Comparison of ENCODE assay signal across 1 cellular context in the genomic region with DNA sequence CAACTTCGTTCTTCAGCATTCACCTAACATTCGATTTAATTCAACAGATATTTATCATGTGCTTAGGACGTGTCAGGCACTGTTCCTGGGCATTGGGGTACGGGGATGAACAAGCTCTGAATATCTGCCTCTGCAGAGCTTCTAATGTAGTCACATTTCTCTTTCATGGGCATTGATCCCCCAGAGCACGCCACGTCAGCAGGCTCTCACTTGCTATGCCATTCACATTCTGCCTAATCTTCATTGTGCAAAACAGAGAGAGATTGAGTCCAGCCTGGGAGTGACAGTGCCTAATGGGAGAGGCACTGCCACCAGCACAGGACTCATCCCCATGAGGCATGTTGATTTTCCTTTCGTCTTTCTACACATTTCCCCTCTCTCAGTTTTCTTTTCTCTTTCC.
TF ChIP-seq lines count a peak whose summit lies in the region.

No MANE protein-coding gene starts in this region.

TF ChIP-seq in GM12878, 131 proteins besides CTCF, POLR2A, EP300 and RAD21:
- TF ChIP-seq JUNB (IDR thresholded peaks at IDR 0.05), result no peak
- no peak for TF ChIP-seq IKZF1 (conservative IDR thresholded peaks at IDR 0.05)
- TF ChIP-seq, protein P1, sequence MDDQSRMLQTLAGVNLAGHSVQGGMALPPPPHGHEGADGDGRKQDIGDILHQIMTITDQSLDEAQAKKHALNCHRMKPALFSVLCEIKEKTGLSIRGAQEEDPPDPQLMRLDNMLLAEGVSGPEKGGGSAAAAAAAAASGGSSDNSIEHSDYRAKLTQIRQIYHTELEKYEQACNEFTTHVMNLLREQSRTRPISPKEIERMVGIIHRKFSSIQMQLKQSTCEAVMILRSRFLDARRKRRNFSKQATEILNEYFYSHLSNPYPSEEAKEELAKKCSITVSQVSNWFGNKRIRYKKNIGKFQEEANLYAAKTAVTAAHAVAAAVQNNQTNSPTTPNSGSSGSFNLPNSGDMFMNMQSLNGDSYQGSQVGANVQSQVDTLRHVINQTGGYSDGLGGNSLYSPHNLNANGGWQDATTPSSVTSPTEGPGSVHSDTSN (IDR thresholded peaks at IDR 0.05; ENCODE audit: insufficient replicate concordance, low read depth, low read length), result no peak
- TF ChIP-seq WRNIP1 (IDR thresholded peaks at IDR 0.05; ENCODE audit: borderline replicate concordance, low read depth, low read length), result no peak
- TF ChIP-seq, protein P2, sequence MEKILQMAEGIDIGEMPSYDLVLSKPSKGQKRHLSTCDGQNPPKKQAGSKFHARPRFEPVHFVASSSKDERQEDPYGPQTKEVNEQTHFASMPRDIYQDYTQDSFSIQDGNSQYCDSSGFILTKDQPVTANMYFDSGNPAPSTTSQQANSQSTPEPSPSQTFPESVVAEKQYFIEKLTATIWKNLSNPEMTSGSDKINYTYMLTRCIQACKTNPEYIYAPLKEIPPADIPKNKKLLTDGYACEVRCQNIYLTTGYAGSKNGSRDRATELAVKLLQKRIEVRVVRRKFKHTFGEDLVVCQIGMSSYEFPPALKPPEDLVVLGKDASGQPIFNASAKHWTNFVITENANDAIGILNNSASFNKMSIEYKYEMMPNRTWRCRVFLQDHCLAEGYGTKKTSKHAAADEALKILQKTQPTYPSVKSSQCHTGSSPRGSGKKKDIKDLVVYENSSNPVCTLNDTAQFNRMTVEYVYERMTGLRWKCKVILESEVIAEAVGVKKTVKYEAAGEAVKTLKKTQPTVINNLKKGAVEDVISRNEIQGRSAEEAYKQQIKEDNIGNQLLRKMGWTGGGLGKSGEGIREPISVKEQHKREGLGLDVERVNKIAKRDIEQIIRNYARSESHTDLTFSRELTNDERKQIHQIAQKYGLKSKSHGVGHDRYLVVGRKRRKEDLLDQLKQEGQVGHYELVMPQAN (conservative IDR thresholded peaks at IDR 0.05), result no peak
- TF ChIP-seq MEF2B (IDR thresholded peaks at IDR 0.05; ENCODE audit: partially characterized antibody, poor library complexity, severe bottlenecking), result no peak
- no peak for TF ChIP-seq KAT2A (conservative IDR thresholded peaks at IDR 0.05; ENCODE audit: control insufficient read depth, low read depth, low read length)
- TF ChIP-seq, protein P3, sequence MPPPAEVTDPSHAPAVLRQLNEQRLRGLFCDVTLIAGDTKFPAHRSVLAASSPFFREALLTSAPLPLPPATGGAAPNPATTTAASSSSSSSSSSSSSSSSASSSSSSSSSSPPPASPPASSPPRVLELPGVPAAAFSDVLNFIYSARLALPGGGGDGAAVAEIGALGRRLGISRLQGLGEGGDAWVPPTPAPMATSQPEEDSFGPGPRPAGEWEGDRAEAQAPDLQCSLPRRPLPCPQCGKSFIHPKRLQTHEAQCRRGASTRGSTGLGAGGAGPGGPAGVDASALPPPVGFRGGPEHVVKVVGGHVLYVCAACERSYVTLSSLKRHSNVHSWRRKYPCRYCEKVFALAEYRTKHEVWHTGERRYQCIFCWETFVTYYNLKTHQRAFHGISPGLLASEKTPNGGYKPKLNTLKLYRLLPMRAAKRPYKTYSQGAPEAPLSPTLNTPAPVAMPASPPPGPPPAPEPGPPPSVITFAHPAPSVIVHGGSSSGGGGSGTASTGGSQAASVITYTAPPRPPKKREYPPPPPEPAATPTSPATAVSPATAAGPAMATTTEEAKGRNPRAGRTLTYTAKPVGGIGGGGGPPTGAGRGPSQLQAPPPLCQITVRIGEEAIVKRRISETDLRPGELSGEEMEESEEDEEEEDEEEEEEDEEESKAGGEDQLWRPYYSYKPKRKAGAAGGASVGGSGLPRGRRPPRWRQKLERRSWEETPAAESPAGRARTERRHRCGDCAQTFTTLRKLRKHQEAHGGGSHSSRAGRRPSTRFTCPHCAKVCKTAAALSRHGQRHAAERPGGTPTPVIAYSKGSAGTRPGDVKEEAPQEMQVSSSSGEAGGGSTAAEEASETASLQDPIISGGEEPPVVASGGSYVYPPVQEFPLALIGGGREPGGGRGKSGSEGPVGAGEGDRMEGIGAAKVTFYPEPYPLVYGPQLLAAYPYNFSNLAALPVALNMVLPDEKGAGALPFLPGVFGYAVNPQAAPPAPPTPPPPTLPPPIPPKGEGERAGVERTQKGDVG (CRISPR knock-in tag; IDR thresholded peaks at IDR 0.05), result no peak
- TF ChIP-seq IKZF2 (IDR thresholded peaks at IDR 0.05), result no peak
- TF ChIP-seq, protein P4, sequence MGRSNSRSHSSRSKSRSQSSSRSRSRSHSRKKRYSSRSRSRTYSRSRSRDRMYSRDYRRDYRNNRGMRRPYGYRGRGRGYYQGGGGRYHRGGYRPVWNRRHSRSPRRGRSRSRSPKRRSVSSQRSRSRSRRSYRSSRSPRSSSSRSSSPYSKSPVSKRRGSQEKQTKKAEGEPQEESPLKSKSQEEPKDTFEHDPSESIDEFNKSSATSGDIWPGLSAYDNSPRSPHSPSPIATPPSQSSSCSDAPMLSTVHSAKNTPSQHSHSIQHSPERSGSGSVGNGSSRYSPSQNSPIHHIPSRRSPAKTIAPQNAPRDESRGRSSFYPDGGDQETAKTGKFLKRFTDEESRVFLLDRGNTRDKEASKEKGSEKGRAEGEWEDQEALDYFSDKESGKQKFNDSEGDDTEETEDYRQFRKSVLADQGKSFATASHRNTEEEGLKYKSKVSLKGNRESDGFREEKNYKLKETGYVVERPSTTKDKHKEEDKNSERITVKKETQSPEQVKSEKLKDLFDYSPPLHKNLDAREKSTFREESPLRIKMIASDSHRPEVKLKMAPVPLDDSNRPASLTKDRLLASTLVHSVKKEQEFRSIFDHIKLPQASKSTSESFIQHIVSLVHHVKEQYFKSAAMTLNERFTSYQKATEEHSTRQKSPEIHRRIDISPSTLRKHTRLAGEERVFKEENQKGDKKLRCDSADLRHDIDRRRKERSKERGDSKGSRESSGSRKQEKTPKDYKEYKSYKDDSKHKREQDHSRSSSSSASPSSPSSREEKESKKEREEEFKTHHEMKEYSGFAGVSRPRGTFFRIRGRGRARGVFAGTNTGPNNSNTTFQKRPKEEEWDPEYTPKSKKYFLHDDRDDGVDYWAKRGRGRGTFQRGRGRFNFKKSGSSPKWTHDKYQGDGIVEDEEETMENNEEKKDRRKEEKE (IDR thresholded peaks at IDR 0.05), result no peak
- TF ChIP-seq RELA (IDR thresholded peaks at IDR 0.05; ENCODE audit: borderline replicate concordance, partially characterized antibody), result no peak
- no peak for TF ChIP-seq CBX5 (IDR thresholded peaks at IDR 0.05; ENCODE audit: low read depth)
- no peak for TF ChIP-seq KDM1A (IDR thresholded peaks at IDR 0.05; ENCODE audit: borderline replicate concordance)
- no peak for TF ChIP-seq SP1 (IDR thresholded peaks at IDR 0.05; ENCODE audit: low read depth, low read length)
- TF ChIP-seq, protein P5, sequence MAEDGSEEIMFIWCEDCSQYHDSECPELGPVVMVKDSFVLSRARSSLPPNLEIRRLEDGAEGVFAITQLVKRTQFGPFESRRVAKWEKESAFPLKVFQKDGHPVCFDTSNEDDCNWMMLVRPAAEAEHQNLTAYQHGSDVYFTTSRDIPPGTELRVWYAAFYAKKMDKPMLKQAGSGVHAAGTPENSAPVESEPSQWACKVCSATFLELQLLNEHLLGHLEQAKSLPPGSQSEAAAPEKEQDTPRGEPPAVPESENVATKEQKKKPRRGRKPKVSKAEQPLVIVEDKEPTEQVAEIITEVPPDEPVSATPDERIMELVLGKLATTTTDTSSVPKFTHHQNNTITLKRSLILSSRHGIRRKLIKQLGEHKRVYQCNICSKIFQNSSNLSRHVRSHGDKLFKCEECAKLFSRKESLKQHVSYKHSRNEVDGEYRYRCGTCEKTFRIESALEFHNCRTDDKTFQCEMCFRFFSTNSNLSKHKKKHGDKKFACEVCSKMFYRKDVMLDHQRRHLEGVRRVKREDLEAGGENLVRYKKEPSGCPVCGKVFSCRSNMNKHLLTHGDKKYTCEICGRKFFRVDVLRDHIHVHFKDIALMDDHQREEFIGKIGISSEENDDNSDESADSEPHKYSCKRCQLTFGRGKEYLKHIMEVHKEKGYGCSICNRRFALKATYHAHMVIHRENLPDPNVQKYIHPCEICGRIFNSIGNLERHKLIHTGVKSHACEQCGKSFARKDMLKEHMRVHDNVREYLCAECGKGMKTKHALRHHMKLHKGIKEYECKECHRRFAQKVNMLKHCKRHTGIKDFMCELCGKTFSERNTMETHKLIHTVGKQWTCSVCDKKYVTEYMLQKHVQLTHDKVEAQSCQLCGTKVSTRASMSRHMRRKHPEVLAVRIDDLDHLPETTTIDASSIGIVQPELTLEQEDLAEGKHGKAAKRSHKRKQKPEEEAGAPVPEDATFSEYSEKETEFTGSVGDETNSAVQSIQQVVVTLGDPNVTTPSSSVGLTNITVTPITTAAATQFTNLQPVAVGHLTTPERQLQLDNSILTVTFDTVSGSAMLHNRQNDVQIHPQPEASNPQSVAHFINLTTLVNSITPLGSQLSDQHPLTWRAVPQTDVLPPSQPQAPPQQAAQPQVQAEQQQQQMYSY (CRISPR knock-in tag; IDR thresholded peaks at IDR 0.05), result no peak
- TF ChIP-seq, protein P6, sequence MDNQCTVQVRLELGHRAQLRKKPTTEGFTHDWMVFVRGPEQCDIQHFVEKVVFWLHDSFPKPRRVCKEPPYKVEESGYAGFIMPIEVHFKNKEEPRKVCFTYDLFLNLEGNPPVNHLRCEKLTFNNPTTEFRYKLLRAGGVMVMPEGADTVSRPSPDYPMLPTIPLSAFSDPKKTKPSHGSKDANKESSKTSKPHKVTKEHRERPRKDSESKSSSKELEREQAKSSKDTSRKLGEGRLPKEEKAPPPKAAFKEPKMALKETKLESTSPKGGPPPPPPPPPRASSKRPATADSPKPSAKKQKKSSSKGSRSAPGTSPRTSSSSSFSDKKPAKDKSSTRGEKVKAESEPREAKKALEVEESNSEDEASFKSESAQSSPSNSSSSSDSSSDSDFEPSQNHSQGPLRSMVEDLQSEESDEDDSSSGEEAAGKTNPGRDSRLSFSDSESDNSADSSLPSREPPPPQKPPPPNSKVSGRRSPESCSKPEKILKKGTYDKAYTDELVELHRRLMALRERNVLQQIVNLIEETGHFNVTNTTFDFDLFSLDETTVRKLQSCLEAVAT (IDR thresholded peaks at IDR 0.05), result no peak
TF ChIP-seq in GM12878: peak in this region for 0.
